ENCODE assay signal across 14 cellular contexts in genomic region chr17:4617090-4617489, GRCh38. TPM values are rescaled to one million over a fixed set of nuclear protein-coding genes. Genes with fewer than 3 reads are reported as not detected.
DNase-seq lines count a peak whose midpoint lies in the region; ATAC-seq and TF ChIP-seq lines count a peak whose summit lies in the region.
"Had no signal": no experiment of that assay in that cellular context is flagged by ENCODE, and none has a peak within 500 bp of the region (broad histone marks: within the 10 kb centered on the region; RNA-seq: fewer than 3 reads in every experiment).

No MANE protein-coding gene starts in this region.

- H2BK120ac ChIP-seq in neuronal stem cell (ENCODE audit: low read depth, low read length), result no peak overlapping the region

- CTCF ChIA-PET in Caco-2 (lab: Charles Lee), result no interaction called here

- no peak overlapping the region for H3K4me3 ChIP-seq in Caco-2 (ENCODE audit: low read depth, low read length)
- no peak overlapping the region for H3K4me3 ChIP-seq in endodermal cell (ENCODE audit: low read length)
- no peak overlapping the region for H3K4me3 ChIP-seq in neuronal stem cell (ENCODE audit: low read length in 2 of 2)
- H3K4me3 ChIP-seq in gastrocnemius medialis, result no peak overlapping the region

- H3K9ac ChIP-seq in endodermal cell (ENCODE audit: extremely low read depth, low read length, poor library complexity, severe bottlenecking) (no peak overlapping the region), neuronal stem cell (ENCODE audit: low read depth, low read length, poor library complexity) (no peak overlapping the region)

- no peak overlapping the region for H4K91ac ChIP-seq in neuronal stem cell (ENCODE audit: low read depth, low read length, poor library complexity)

- H3K36me3 ChIP-seq in Caco-2 (ENCODE audit: control insufficient read depth, insufficient read depth, low read length) (no peaks in the 10 kb centered on the region), endodermal cell (ENCODE audit: control insufficient read depth, insufficient read depth, low read length) (no peaks in the 10 kb centered on the region), neuronal stem cell (replicated peaks in 1 of 2; ENCODE audit: control insufficient read depth in 2 of 2, insufficient read depth in 2 of 2, low read length in 2 of 2) (no peaks in the 10 kb centered on the region), gastrocnemius medialis (no peaks in the 10 kb centered on the region)

- no peak overlapping the region for H2AK5ac ChIP-seq in neuronal stem cell (ENCODE audit: low read depth, low read length)

- 92% methylated on average over 17 of the region's 17 CpGs for whole genome bisulfite sequencing in endodermal cell (ENCODE audit: insufficient coverage in 1 of 2, insufficient read length in 1 of 2), 2 experiments
- WGBS in neuronal stem cell (ENCODE audit: extremely low coverage in 2 of 2, insufficient read length in 2 of 2, insufficient replicate concordance in 1 of 2), 2 donors, result no CpG with 5 or more reads among the region's 17 CpGs

- TSS peak; percentile 6 for BruUV-seq in Caco-2 (replicated peaks; lab: Mats Ljungman, UMichigan)

- no peaks in the 10 kb centered on the region for H3K9me3 ChIP-seq in Caco-2
- no peaks in the 10 kb centered on the region for H3K9me3 ChIP-seq in endodermal cell (ENCODE audit: control insufficient read depth, low read length)
- peaks cover 0 to 3% of the 10 kb centered on the region in 2 donors for H3K9me3 ChIP-seq in neuronal stem cell (replicated peaks in 1 of 2; ENCODE audit: control insufficient read depth in 2 of 2, insufficient read depth in 1 of 2, low read depth in 1 of 2, low read length in 2 of 2)
- H3K9me3 ChIP-seq in gastrocnemius medialis, result no peaks in the 10 kb centered on the region

- H3K27ac Mint-ChIP-seq in Caco-2 (ENCODE audit: unreplicated experiment) (no peak overlapping the region), endodermal cell (no peak overlapping the region)
- H3K27ac Mint-ChIP-seq: CD4-positive, alpha-beta T cell had no signal

- H3K4me3 Mint-ChIP-seq in Caco-2 (ENCODE audit: unreplicated experiment) (no peak overlapping the region), endodermal cell (no peak overlapping the region)
- H3K4me3 Mint-ChIP-seq: CD4-positive, alpha-beta T cell had no signal

- H3K4me2 ChIP-seq in neuronal stem cell (ENCODE audit: insufficient read depth, low read length, poor library complexity, severe bottlenecking), result no peak overlapping the region

- no peak overlapping the region for H3K27ac ChIP-seq in endodermal cell (ENCODE audit: low read depth, low read length)
- H3K27ac ChIP-seq in neuronal stem cell (replicated peaks; ENCODE audit: low read length), result no peak overlapping the region
- peak overlapping the region; percentile 76 to 100 (median 92) for H3K27ac ChIP-seq in gastrocnemius medialis

- TF ChIP-seq CTCF in Caco-2 (IDR thresholded peaks at IDR 0.05; ENCODE audit: insufficient read depth in 1 of 2, low read depth in 1 of 2, low read length in 1 of 2, severe bottlenecking in 1 of 2, unreplicated experiment in 1 of 2) (no peak), endodermal cell (conservative IDR thresholded peaks at IDR 0.05) (no peak), gastrocnemius medialis (IDR thresholded peaks at IDR 0.05 in 4 of 5, conservative IDR thresholded peaks at IDR 0.05 in 1 of 5) (no peak), GM20000 (IDR thresholded peaks at IDR 0.05; ENCODE audit: extremely low read depth, missing control alignments) (no peak)

- H3K27me3 Mint-ChIP-seq in Caco-2 (ENCODE audit: insufficient read depth, unreplicated experiment) (no peaks in the 10 kb centered on the region), endodermal cell (ENCODE audit: insufficient read depth) (no peaks in the 10 kb centered on the region)

- no peak for TF ChIP-seq POLR2A in gastrocnemius medialis (IDR thresholded peaks at IDR 0.05)

- no peaks in the 10 kb centered on the region for H3K4me1 ChIP-seq in Caco-2
- no peaks in the 10 kb centered on the region for H3K4me1 ChIP-seq in endodermal cell (ENCODE audit: control insufficient read depth, insufficient read depth, low read length)
- H3K4me1 ChIP-seq in neuronal stem cell (ENCODE audit: control insufficient read depth in 2 of 2, insufficient read depth in 1 of 2, low read depth in 1 of 2, low read length in 2 of 2), result peaks cover 0 to 1% of the 10 kb centered on the region in 2 donors
- peaks cover 7 to 33% of the 10 kb centered on the region in 2 donors for H3K4me1 ChIP-seq in gastrocnemius medialis

- no peak overlapping the region for H2AFZ ChIP-seq in neuronal stem cell (ENCODE audit: low read length)

- H3K14ac ChIP-seq in neuronal stem cell (ENCODE audit: low read length), result no peak overlapping the region

- H2BK5ac ChIP-seq in neuronal stem cell (ENCODE audit: low read length), result no peak overlapping the region

- no peak overlapping the region for H3K4ac ChIP-seq in neuronal stem cell (ENCODE audit: low read length)

- no peak overlapping the region for H4K8ac ChIP-seq in neuronal stem cell (ENCODE audit: low read depth, low read length)

- H3K18ac ChIP-seq in neuronal stem cell (ENCODE audit: low read length), result peak overlapping the region; percentile 20

- in situ Hi-C loops in gastrocnemius medialis (cut with MboI; ENCODE audit: low sequenced_read_pairs in 4 of 4), result no loop called here

- no peaks in the 10 kb centered on the region for H3K79me1 ChIP-seq in neuronal stem cell (ENCODE audit: low read depth, low read length)

- H3K27me3 ChIP-seq in Caco-2 (replicated peaks; ENCODE audit: control insufficient read depth, insufficient read depth, low read length) (no peaks in the 10 kb centered on the region), endodermal cell (ENCODE audit: control insufficient read depth, insufficient read depth, low read length, poor library complexity, severe bottlenecking) (no peaks in the 10 kb centered on the region), neuronal stem cell (ENCODE audit: control insufficient read depth in 3 of 3, insufficient read depth in 3 of 3, low read depth in 1 of 3, low read length in 3 of 3) (peaks cover 0 to 9% (median 0%) of the 10 kb centered on the region in 3 experiments), gastrocnemius medialis (no peaks in the 10 kb centered on the region)

- H3K9me3 Mint-ChIP-seq in Caco-2 (ENCODE audit: unreplicated experiment) (no peaks in the 10 kb centered on the region), endodermal cell (no peaks in the 10 kb centered on the region)
- H3K9me3 Mint-ChIP-seq: CD4-positive, alpha-beta T cell had no signal

- H2BK12ac ChIP-seq in neuronal stem cell (ENCODE audit: low read length), result no peak overlapping the region

- no peak overlapping the region for H3K23ac ChIP-seq in neuronal stem cell (ENCODE audit: low read depth, low read length, poor library complexity)

- no peak overlapping the region for H2BK15ac ChIP-seq in neuronal stem cell (ENCODE audit: low read length)

- peaks cover 36% of the 10 kb centered on the region for H3K36me3 Mint-ChIP-seq in Caco-2 (ENCODE audit: insufficient read depth, unreplicated experiment)
- no peaks in the 10 kb centered on the region for H3K36me3 Mint-ChIP-seq in endodermal cell (ENCODE audit: low read depth)

- peak; percentile 32 to 40 for ATAC-seq in gastrocnemius medialis
- ATAC-seq: HCT116 had no signal

- H3K4me1 Mint-ChIP-seq in Caco-2 (ENCODE audit: low read depth, unreplicated experiment) (peaks cover 6% of the 10 kb centered on the region), endodermal cell (peaks cover 7% of the 10 kb centered on the region)

- POLR2A ChIA-PET in Caco-2 (lab: Charles Lee), result no interaction called here

- DNase-seq in Caco-2 (no peak), endodermal cell (peak; percentile 44), neuronal stem cell (ENCODE audit: low spot score) (no peak), gastrocnemius medialis (peak in 1 of 2 donors; percentile 55), GM20000 (ENCODE audit: low spot score) (no peak), NCI-H82 treated with DMSO at 0.1 percent for 48 hours (lab: John Stamatoyannopoulos, UW; ENCODE audit: unreplicated experiment) (no peak), medulla oblongata (ENCODE audit: extremely low spot score) (no peak)
- DNase-seq: 8988T; ACHN; CD4-positive, alpha-beta T cell; DMS153; EL; GDM1 had no signal

- intact Hi-C loops in Caco-2 (cut with micrococcal nuclease; ENCODE audit: unreplicated experiment) (no loop called here), gastrocnemius medialis (cut with DNase I; ENCODE audit: low total_unique reads) (loop anchor here (5.0 kb wide), 1 partner anchor 35 kb away; the partner anchor contains the start of gene SMTNL2)

RNA-seq across cellular contexts. Expression of gene ALOX15, which starts 24.4 kb away (rescaled TPM):
- total RNA-seq in Caco-2 (2022) (0.21 and 0.50 TPM in 2 replicates), endodermal cell (not detected), gastrocnemius medialis (not detected)
- polyA plus RNA-seq in endodermal cell (2013, experiment 1 of 2), result 0.18 TPM
- polyA plus RNA-seq in endodermal cell (2013, experiment 2 of 2), result not detected
- polyA plus RNA-seq in neuronal stem cell (2013, experiment 1 of 2), result 0.21 TPM
- 0.15 TPM for polyA plus RNA-seq in neuronal stem cell (2013, experiment 2 of 2)

RNA-seq across cellular contexts. Expression of gene SMTNL2, which starts 32.8 kb away (rescaled TPM):
- total RNA-seq in Caco-2 (2022) (38.8 and 39.3 TPM in 2 replicates), endodermal cell (under 1 TPM; 0.51 to 0.79 TPM), gastrocnemius medialis (100 to 1,000 TPM; 110 to 588 (median 420) TPM)
- polyA plus RNA-seq in endodermal cell (2013, experiment 1 of 2), result 2.5 TPM
- 3.0 TPM for polyA plus RNA-seq in endodermal cell (2013, experiment 2 of 2)
- polyA plus RNA-seq in neuronal stem cell (2013, experiment 1 of 2), result 8.7 TPM
- polyA plus RNA-seq in neuronal stem cell (2013, experiment 2 of 2), result 9.0 TPM
- total RNA-seq: CD4-positive, alpha-beta T cell had no signal

RNA-seq across cellular contexts. Expression of gene GGT6, which starts 56.7 kb away (rescaled TPM):
- total RNA-seq in Caco-2 (2022), result not detected in 2 replicates
- total RNA-seq in endodermal cell, result not detected
- polyA plus RNA-seq in endodermal cell (2013, experiment 1 of 2), result not detected
- not detected for polyA plus RNA-seq in endodermal cell (2013, experiment 2 of 2)
- not detected for polyA plus RNA-seq in neuronal stem cell (2013, experiment 1 of 2)
- not detected for polyA plus RNA-seq in neuronal stem cell (2013, experiment 2 of 2)
- total RNA-seq in gastrocnemius medialis, result under 1 TPM in 1 of 4 donors, not detected in 3; 0.63 TPM
- total RNA-seq: CD4-positive, alpha-beta T cell had no signal

Comparison
In these comparisons a context has a peak if more than half of its experiments do, and no peak if none do; other contexts are left out.
1. H3K27ac ChIP-seq: peak in gastrocnemius medialis (4 of 4); none in endodermal cell (single experiment) and neuronal stem cell (single experiment).
2. RNA of gene SMTNL2, which starts 32.8 kb away (total RNA-seq): 110 to 588 TPM in gastrocnemius medialis and 38.8 to 39.3 TPM in Caco-2; 0.51 to 0.79 TPM in endodermal cell; every median in the first group is over 10 times any median in the second.